15 cellular contexts compared by ENCODE assay signal in the genomic region with DNA sequence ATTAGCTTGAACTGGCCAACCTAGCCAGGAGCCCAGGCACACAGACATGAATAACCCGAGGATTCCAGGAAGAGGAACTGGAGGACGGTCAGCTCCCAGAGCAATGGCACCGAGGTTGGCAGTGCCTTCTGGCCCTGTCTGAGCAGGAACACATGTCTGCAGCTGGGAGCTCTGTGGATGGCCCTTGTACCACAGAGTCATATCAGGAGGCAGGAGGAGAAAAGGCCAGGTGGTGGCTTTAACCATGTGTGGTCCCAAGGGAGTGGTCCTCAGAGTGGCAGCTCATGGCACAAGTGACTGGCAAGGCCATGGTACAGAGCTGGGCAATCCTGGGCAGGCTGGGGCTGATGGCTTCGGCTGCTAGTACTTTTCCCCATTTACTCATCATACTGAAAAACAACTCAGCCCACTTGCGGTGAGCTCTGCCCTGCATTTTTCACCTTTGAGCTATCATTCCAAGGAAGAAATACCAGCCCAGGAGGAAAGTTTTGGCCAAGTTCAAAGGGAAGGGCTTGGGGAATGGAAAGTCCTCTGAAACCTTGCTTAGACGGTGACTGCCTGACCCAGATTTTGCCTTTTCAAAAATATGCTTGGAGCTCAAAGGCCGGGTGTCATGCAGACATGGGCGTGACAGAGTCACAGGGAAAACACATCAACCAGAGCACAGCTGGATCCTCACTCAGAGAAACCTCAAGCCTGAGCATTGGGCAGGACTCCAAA. TPM values are rescaled to one million over a fixed set of nuclear protein-coding genes. Genes with fewer than 3 reads are reported as not detected.
DNase-seq lines count a peak whose midpoint lies in the region; ATAC-seq and TF ChIP-seq lines count a peak whose summit lies in the region.
"Had no signal": no experiment of that assay in that cellular context is flagged by ENCODE, and none has a peak within 500 bp of the region (broad histone marks: within the 10 kb centered on the region; RNA-seq: fewer than 3 reads in every experiment).

No MANE protein-coding gene starts in this region.

- H3K4me1 ChIP-seq in gastrocnemius medialis, result peaks cover 5 to 15% of the 10 kb centered on the region in 2 donors

- no peaks in the 10 kb centered on the region for H3K36me3 ChIP-seq in gastrocnemius medialis

- no peak for TF ChIP-seq CTCF in gastrocnemius medialis (IDR thresholded peaks at IDR 0.05 in 4 of 5, conservative IDR thresholded peaks at IDR 0.05 in 1 of 5)

- intact Hi-C loops in gastrocnemius medialis (cut with DNase I; ENCODE audit: low total_unique reads), result no loop called here

- ATAC-seq in gastrocnemius medialis, result peak; percentile 53 to 61

- no peak for TF ChIP-seq POLR2A in gastrocnemius medialis (IDR thresholded peaks at IDR 0.05)

- in situ Hi-C loops in gastrocnemius medialis (cut with MboI; ENCODE audit: low sequenced_read_pairs in 4 of 4), result no loop called here

- peak overlapping the region in 1 of 4 donors; percentile 22 for H3K27ac ChIP-seq in gastrocnemius medialis

- H3K27me3 ChIP-seq in gastrocnemius medialis, result no peaks in the 10 kb centered on the region
- H3K27me3 ChIP-seq: dorsolateral prefrontal cortex had no signal

- DNase-seq in HT-29 (ENCODE audit: low spot score) (peak; percentile 86), NCI-H69 (lab: John Stamatoyannopoulos, UW) (peak; percentile 62), glomerular visceral epithelial cell (ENCODE audit: extremely low spot score) (peak; percentile 49), gastrocnemius medialis (peak in 1 of 2 donors; percentile 51), SIG-M5 (lab: John Stamatoyannopoulos, UW) (no peak), NCI-H2227 (lab: John Stamatoyannopoulos, UW; ENCODE audit: unreplicated experiment) (no peak), GDM1 (lab: John Stamatoyannopoulos, UW) (no peak)
- no peak for DNase-seq in NK-92 treated with Interleukin-12 subunit alpha and Interleukin-12 subunit beta, amount 100 ng/mL, for 24 hours (lab: John Stamatoyannopoulos, UW)
- DNase-seq: activated CD4-positive, alpha-beta T cell treated with anti-CD3 and anti-CD28 coated beads, Interleukin-2, amount 50 U/mL, for 1 hour; CD4-positive, alpha-beta T cell; NCI-H2029; T-helper 2 cell had no signal

- H3K4me3 ChIP-seq in gastrocnemius medialis, result no peak overlapping the region
- H3K4me3 ChIP-seq: dorsolateral prefrontal cortex had no signal

- H3K9me3 ChIP-seq in gastrocnemius medialis, result no peaks in the 10 kb centered on the region

RNA-seq across cellular contexts. Expression of gene LOXL4, which starts 25.7 kb away (rescaled TPM):
- 19.6 and 23.0 TPM in 2 replicates for total RNA-seq in HT-29 (2014; rRNA removed; shearing (Covaris generic))
- 1 to 10 TPM; 1.6 to 6.9 (median 4.7) TPM for total RNA-seq in gastrocnemius medialis
- total RNA-seq: CD4-positive, alpha-beta T cell; frontal cortex; natural killer cell treated with Interleukin-12 subunit alpha and Interleukin-12 subunit beta and Interleukin-15 and Interleukin-18, amount 100 ng/mL, for 72 hours had no signal

Comparison
In these comparisons a context has a peak if more than half of its experiments do, and no peak if none do; other contexts are left out.
1. DNase-seq: peak in HT-29 (single experiment), NCI-H69 (single experiment) and glomerular visceral epithelial cell (single experiment); none in SIG-M5 (single experiment), NCI-H2227 (single experiment), NK-92 treated with Interleukin-12 subunit alpha and Interleukin-12 subunit beta, amount 100 ng/mL, for 24 hours (single experiment) and GDM1 (single experiment).